8 cellular contexts compared by ENCODE assay signal in genomic region chr4:140153419-140153743, GRCh38. TPM values are rescaled to one million over a fixed set of nuclear protein-coding genes. Genes with fewer than 3 reads are reported as not detected.
DNase-seq lines count a peak whose midpoint lies in the region; ATAC-seq and TF ChIP-seq lines count a peak whose summit lies in the region.

No MANE protein-coding gene starts in this region.

- no peaks in the 10 kb centered on the region for H3K36me3 ChIP-seq in BJ (ENCODE audit: control insufficient read depth, insufficient read depth, low read length)
- no peaks in the 10 kb centered on the region for H3K36me3 ChIP-seq in Karpas-422 (ENCODE audit: insufficient read depth, low read length)

- peak overlapping the region; percentile 96 for H3K27ac Mint-ChIP-seq in dendritic cell treated with granulocyte-macrophage colony-stimulating factor and Interleukin-4, amounts not matched to agents 40 ng/mL and 50 ng/mL, for 4 days
- peak overlapping the region; percentile 26 to 85 for H3K27ac Mint-ChIP-seq in natural killer cell

- H3K27me3 Mint-ChIP-seq in dendritic cell treated with granulocyte-macrophage colony-stimulating factor and Interleukin-4, amounts not matched to agents 40 ng/mL and 50 ng/mL, for 4 days = no peaks in the 10 kb centered on the region
- H3K27me3 Mint-ChIP-seq in natural killer cell (ENCODE audit: low read depth in 2 of 2) = peaks cover 7 to 15% of the 10 kb centered on the region in 2 donors

- peak overlapping the region; percentile 97 for H3K27ac ChIP-seq in Karpas-422 (ENCODE audit: low read length)

- intact Hi-C loops in dendritic cell treated with granulocyte-macrophage colony-stimulating factor and Interleukin-4, amounts not matched to agents 40 ng/mL and 50 ng/mL, for 4 days (cut with micrococcal nuclease) = loop anchor here (10.0 kb wide), 2 partner anchors 419 to 599 kb away; partner anchors contain the start of gene SETD7
- intact Hi-C loops in natural killer cell (cut with micrococcal nuclease) = loop anchor here (5.0 kb wide), 5 partner anchors 56 to 416 kb away; partner anchors contain the start of gene SCOC

- CTCF ChIA-PET in BJ (lab: Yijun Ruan, JAX) = interaction anchor here (0.7 to 2.9 kb wide), 5 partner anchors 94 to 101 kb away, joined by 3 to 10 read pairs (median 3); no protein-coding TSS in a partner anchor

- H3K9me2 ChIP-seq in Karpas-422 (replicated peaks; ENCODE audit: insufficient read depth, low read length) = no peaks in the 10 kb centered on the region

- peak overlapping the region; percentile 89 for H3K9ac ChIP-seq in Karpas-422 (ENCODE audit: low read length)

- TF ChIP-seq CTCF in BJ (IDR thresholded peaks at IDR 0.05; ENCODE audit: insufficient read depth, low read depth, low read length) = no peak
- no peak for TF ChIP-seq CTCF in natural killer cell (IDR thresholded peaks at IDR 0.05)

- H3K9me3 Mint-ChIP-seq in dendritic cell treated with granulocyte-macrophage colony-stimulating factor and Interleukin-4, amounts not matched to agents 40 ng/mL and 50 ng/mL, for 4 days = no peaks in the 10 kb centered on the region
- H3K9me3 Mint-ChIP-seq in natural killer cell = no peaks in the 10 kb centered on the region

- POLR2A ChIA-PET in BJ (lab: Charles Lee) = no interaction called here

- peak overlapping the region; percentile 66 for H3K4me3 ChIP-seq in BJ (ENCODE audit: low read depth, low read length)
- peak overlapping the region; percentile 80 for H3K4me3 ChIP-seq in Karpas-422 (ENCODE audit: low read length)

- peaks cover 22% of the 10 kb centered on the region for H3K79me2 ChIP-seq in Karpas-422 (ENCODE audit: low read length)

- peak overlapping the region; percentile 83 for H3K4me2 ChIP-seq in Karpas-422 (ENCODE audit: low read depth, low read length, poor library complexity, severe bottlenecking)

- H3K4me3 Mint-ChIP-seq in dendritic cell treated with granulocyte-macrophage colony-stimulating factor and Interleukin-4, amounts not matched to agents 40 ng/mL and 50 ng/mL, for 4 days = peak overlapping the region; percentile 92
- H3K4me3 Mint-ChIP-seq in natural killer cell = peak overlapping the region; percentile 93

- H2AFZ ChIP-seq in Karpas-422 (ENCODE audit: low read length) = peak overlapping the region; percentile 32

- no peak for DNase-seq in BJ (ENCODE audit: low read depth)
- no peak for DNase-seq in Karpas-422
- no peak for DNase-seq in natural killer cell
- DNase-seq in NCI-H187 (lab: John Stamatoyannopoulos, UW) = no peak
- DNase-seq in dedifferentiated amniotic fluid mesenchymal stem cell (ENCODE audit: extremely low spot score) = no peak
- DNase-seq in EL = no peak

- peaks cover 6% of the 10 kb centered on the region; the same call in 1 of the 2 replicates for H4K20me1 ChIP-seq in Karpas-422 (ENCODE audit: insufficient read depth, low read depth, low read length)

- H3K27me3 ChIP-seq in BJ (ENCODE audit: control insufficient read depth, insufficient read depth, low read length) (no peaks in the 10 kb centered on the region), Karpas-422 (ENCODE audit: low read length) (no peaks in the 10 kb centered on the region)

- H3K4me1 ChIP-seq in Karpas-422 (ENCODE audit: low read length) = peaks cover 67% of the 10 kb centered on the region

- H3K4me1 Mint-ChIP-seq in dendritic cell treated with granulocyte-macrophage colony-stimulating factor and Interleukin-4, amounts not matched to agents 40 ng/mL and 50 ng/mL, for 4 days (ENCODE audit: low read depth) = peaks cover 24% of the 10 kb centered on the region
- H3K4me1 Mint-ChIP-seq in natural killer cell = peaks cover 17 to 40% of the 10 kb centered on the region in 2 donors

- H3K9me3 ChIP-seq in Karpas-422 (ENCODE audit: low read length) = no peaks in the 10 kb centered on the region

- H3K36me3 Mint-ChIP-seq in dendritic cell treated with granulocyte-macrophage colony-stimulating factor and Interleukin-4, amounts not matched to agents 40 ng/mL and 50 ng/mL, for 4 days (ENCODE audit: low read depth) = peaks cover 40% of the 10 kb centered on the region
- H3K36me3 Mint-ChIP-seq in natural killer cell = no peaks in the 10 kb centered on the region

- ATAC-seq in natural killer cell (no peak), GM18498 (IDR thresholded peaks at IDR 0.05; ENCODE audit: unreplicated experiment) (no peak)

RNA-seq across cellular contexts. Expression of gene MAML3, which starts 0.6 kb away (rescaled TPM):
- 1.6 and 1.9 TPM in 2 replicates for polyA plus RNA-seq in BJ (2011; rRNA removed)
- 2.1 and 4.5 TPM in 2 replicates for polyA minus RNA-seq in BJ (2011; rRNA and poly(A)+ RNA removed)
- 20.0 and 20.8 TPM in 2 replicates for total RNA-seq in Karpas-422 (2014; rRNA removed; shearing (Covaris generic); ENCODE audit: low replicate concordance)
- total RNA-seq in natural killer cell = 1 to 10 TPM; 1.7 to 5.6 (median 2.8) TPM
